ENCODE assay signal across 23 cellular contexts in the genomic region with DNA sequence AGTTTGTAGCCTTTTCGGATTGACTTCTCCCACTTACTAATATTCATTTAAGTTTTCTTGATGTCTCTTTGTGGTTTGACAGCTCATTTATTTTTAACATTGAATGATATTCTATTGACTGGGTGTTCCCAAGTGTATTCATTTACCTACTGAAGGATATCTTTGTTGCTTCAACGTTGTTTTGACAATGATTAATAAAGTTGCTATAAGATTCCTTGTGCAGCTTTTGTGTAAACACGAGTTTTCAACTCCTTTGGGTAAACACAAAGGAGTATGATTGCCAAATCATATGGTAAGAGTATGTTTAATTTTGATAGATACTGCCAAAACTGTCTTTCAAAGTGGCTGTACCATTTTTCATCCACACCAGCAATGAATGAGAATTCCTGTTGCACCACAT.
"Had no signal": no experiment of that assay in that cellular context is flagged by ENCODE, and none has a peak within 500 bp of the region (broad histone marks: within the 10 kb centered on the region; RNA-seq: fewer than 3 reads in every experiment).

No MANE protein-coding gene starts in this region.

- H3K4me3 ChIP-seq: dorsolateral prefrontal cortex, esophagus muscularis mucosa, gastroesophageal sphincter, heart left ventricle, hepatocyte, left lung, neural progenitor cell, right lobe of liver, stomach, thyroid gland, vagina had no signal

- H3K9ac ChIP-seq: neural progenitor cell, parathyroid adenoma had no signal

- H3K36me3 ChIP-seq: esophagus muscularis mucosa, gastroesophageal sphincter, heart left ventricle, left lung, neural progenitor cell, right lobe of liver, stomach, thyroid gland, vagina had no signal

- H3K4me2 ChIP-seq: hepatocyte, neural progenitor cell had no signal

- H3K79me2 ChIP-seq: hepatocyte, parathyroid adenoma had no signal

- H3K4me1 ChIP-seq: esophagus muscularis mucosa, foreskin keratinocyte, gastroesophageal sphincter, heart left ventricle, left lung, neural progenitor cell, parathyroid adenoma, right lobe of liver, stomach, thyroid gland, vagina had no signal

- H3K27ac ChIP-seq: dorsolateral prefrontal cortex, esophagus muscularis mucosa, foreskin keratinocyte, gastroesophageal sphincter, heart left ventricle, hepatocyte, left lung, neural progenitor cell, parathyroid adenoma, right lobe of liver, stomach, thyroid gland, vagina had no signal

- H3K27me3 ChIP-seq: dorsolateral prefrontal cortex, esophagus muscularis mucosa, foreskin keratinocyte, gastroesophageal sphincter, heart left ventricle, hepatocyte, left lung, neural progenitor cell, right lobe of liver, stomach, thyroid gland, vagina had no signal

- ATAC-seq: foreskin keratinocyte; gastroesophageal sphincter; heart left ventricle; left lung; naive thymus-derived CD4-positive, alpha-beta T cell; right lobe of liver; stimulated activated effector memory CD8-positive, alpha-beta T cell treated with anti-CD3 and anti-CD28 coated beads, Interleukin-12 subunit alpha, Interleukin-12 subunit beta, amount 100 ng/mL, for 72 hours had no signal

- FAIRE-seq: kidney had no signal

- H2AFZ ChIP-seq: hepatocyte, neural progenitor cell, parathyroid adenoma had no signal

- DNase-seq: dorsolateral prefrontal cortex; effector CD4-positive, alpha-beta T cell; foreskin keratinocyte; heart left ventricle; kidney; left lung; mesendoderm; midbrain; naive thymus-derived CD4-positive, alpha-beta T cell; right lobe of liver; stimulated activated CD4-positive, alpha-beta T cell treated with anti-CD3 and anti-CD28 coated beads, Interleukin-2, amount 100 ng/mL, for 24 hours; stimulated activated CD4-positive, alpha-beta T cell treated with anti-CD3 and anti-CD28 coated beads, Interleukin-4, amount 100 ng/mL, for 24 hours; stimulated activated naive CD4-positive, alpha-beta T cell treated with Interleukin-2 at 50 U/mL for 16 hours; stomach; thyroid gland; trophoblast cell had no signal

- H3K9me3 ChIP-seq: esophagus muscularis mucosa, gastroesophageal sphincter, heart left ventricle, left lung, right lobe of liver, stomach, thyroid gland, vagina had no signal
